15 cellular contexts compared by ENCODE assay signal in genomic region chr11:86124251-86125233, GRCh38. TPM values are rescaled to one million over a fixed set of nuclear protein-coding genes. Genes with fewer than 3 reads are reported as not detected.
DNase-seq lines count a peak whose midpoint lies in the region; ATAC-seq, FAIRE-seq and TF ChIP-seq lines count a peak whose summit lies in the region.
"Had no signal": no experiment of that assay in that cellular context is flagged by ENCODE, and none has a peak within 500 bp of the region (broad histone marks: within the 10 kb centered on the region; RNA-seq: fewer than 3 reads in every experiment).

No MANE protein-coding gene starts in this region.

- H3K4me1 ChIP-seq in trophoblast cell (ENCODE audit: control insufficient read depth in 1 of 2, insufficient read depth in 2 of 2, low read length in 2 of 2) (no peaks in the 10 kb centered on the region), endodermal cell (ENCODE audit: control insufficient read depth, insufficient read depth, low read length) (no peaks in the 10 kb centered on the region)

- H3K4me3 ChIP-seq in trophoblast cell (ENCODE audit: low read depth, low read length) (no peak overlapping the region), endodermal cell (ENCODE audit: low read length) (no peak overlapping the region)
- H3K4me3 ChIP-seq: transverse colon had no signal

- H3K4me2 ChIP-seq in trophoblast cell (ENCODE audit: low read length), result no peak overlapping the region

- H3K14ac ChIP-seq in trophoblast cell (ENCODE audit: low read length), result no peak overlapping the region

- H3K9ac ChIP-seq in trophoblast cell (ENCODE audit: low read length) (no peak overlapping the region), endodermal cell (ENCODE audit: extremely low read depth, low read length, poor library complexity, severe bottlenecking) (no peak overlapping the region)

- CTCF ChIA-PET in activated CD4-positive, alpha-beta T cell treated with anti-CD3 and anti-CD28 coated beads for 36 hours (lab: Charles Lee), result interaction anchor here (0.9 kb wide), 1 partner anchor 69 kb away, joined by 3 read pairs; no protein-coding TSS in a partner anchor

- no CpG with 5 or more reads among the region's 3 CpGs for WGBS in trophoblast cell (ENCODE audit: extremely low coverage, insufficient coverage, insufficient read length)
- WGBS in endodermal cell (ENCODE audit: insufficient coverage in 1 of 2, insufficient read length in 1 of 2), 2 experiments, result 88 to 92% methylated on average over 2 to 3 of the region's 3 CpGs

- H3K9me3 ChIP-seq in trophoblast cell (ENCODE audit: insufficient read depth, low read depth, low read length) (no peaks in the 10 kb centered on the region), endodermal cell (ENCODE audit: control insufficient read depth, low read length) (no peaks in the 10 kb centered on the region)
- H3K9me3 ChIP-seq: transverse colon had no signal

- no peak overlapping the region for H2AK5ac ChIP-seq in trophoblast cell (ENCODE audit: low read length)

- H3K23ac ChIP-seq in trophoblast cell (ENCODE audit: low read length), result no peak overlapping the region

- H3K4me1 Mint-ChIP-seq in activated CD4-positive, alpha-beta T cell treated with anti-CD3 and anti-CD28 coated beads for 36 hours, result peaks cover 17% of the 10 kb centered on the region
- peaks cover 17% of the 10 kb centered on the region for H3K4me1 Mint-ChIP-seq in endodermal cell

- no peak overlapping the region for H4K8ac ChIP-seq in trophoblast cell (ENCODE audit: low read depth, low read length)

- no peak overlapping the region for H3K4ac ChIP-seq in trophoblast cell (ENCODE audit: low read depth, low read length)

- H3K36me3 Mint-ChIP-seq in activated CD4-positive, alpha-beta T cell treated with anti-CD3 and anti-CD28 coated beads for 36 hours (ENCODE audit: low read depth), result no peaks in the 10 kb centered on the region
- no peaks in the 10 kb centered on the region for H3K36me3 Mint-ChIP-seq in endodermal cell (ENCODE audit: low read depth)
- H3K36me3 Mint-ChIP-seq: CD8-positive, alpha-beta memory T cell had no signal

- no peak overlapping the region for H3K4me3 Mint-ChIP-seq in activated CD4-positive, alpha-beta T cell treated with anti-CD3 and anti-CD28 coated beads for 36 hours
- no peak overlapping the region for H3K4me3 Mint-ChIP-seq in endodermal cell
- H3K4me3 Mint-ChIP-seq: CD8-positive, alpha-beta memory T cell had no signal

- H3K27ac ChIP-seq in trophoblast cell (ENCODE audit: low read depth, low read length) (no peak overlapping the region), endodermal cell (ENCODE audit: low read depth, low read length) (no peak overlapping the region)
- H3K27ac ChIP-seq: transverse colon had no signal

- no peak for DNase-seq in activated CD4-positive, alpha-beta T cell treated with anti-CD3 and anti-CD28 coated beads for 36 hours
- DNase-seq in activated CD4-positive, alpha-beta T cell treated with anti-CD3 and anti-CD28 coated beads, Interleukin-2, amount 50 U/mL, for 4 hours, result no peak
- DNase-seq in trophoblast cell (peak; percentile 64 to 93), endodermal cell (no peak), HTR-8/SVneo (ENCODE audit: insufficient read length, low spot score) (no peak), NCI-H774 (lab: John Stamatoyannopoulos, UW) (no peak)
- DNase-seq: 8988T; activated effector memory CD4-positive, alpha-beta T cell treated with anti-CD3 and anti-CD28 coated beads, Interleukin-2, amount 50 U/mL, for 16 hours; CD8-positive, alpha-beta memory T cell; GF-D8; glutamatergic neuron; KG1; transverse colon had no signal

- no peak for TF ChIP-seq CTCF in endodermal cell (conservative IDR thresholded peaks at IDR 0.05)

- no peak overlapping the region for H2AFZ ChIP-seq in trophoblast cell (ENCODE audit: insufficient read depth, low read length, poor library complexity)

- H4K12ac ChIP-seq in trophoblast cell (ENCODE audit: low read depth, low read length), result no peak overlapping the region

- H3K9me3 Mint-ChIP-seq in activated CD4-positive, alpha-beta T cell treated with anti-CD3 and anti-CD28 coated beads for 36 hours (ENCODE audit: low read depth), result no peaks in the 10 kb centered on the region
- no peaks in the 10 kb centered on the region for H3K9me3 Mint-ChIP-seq in endodermal cell
- H3K9me3 Mint-ChIP-seq: CD8-positive, alpha-beta memory T cell had no signal

- H3K36me3 ChIP-seq in trophoblast cell (ENCODE audit: control insufficient read depth in 1 of 2, insufficient read depth in 2 of 2, low read length in 2 of 2) (no peaks in the 10 kb centered on the region), endodermal cell (ENCODE audit: control insufficient read depth, insufficient read depth, low read length) (no peaks in the 10 kb centered on the region)
- H3K36me3 ChIP-seq: transverse colon had no signal

- POLR2A ChIA-PET in activated CD4-positive, alpha-beta T cell treated with anti-CD3 and anti-CD28 coated beads for 36 hours (lab: Charles Lee), result interaction anchor here (0.5 kb wide), 1 partner anchor 95 kb away, joined by 9 read pairs; no protein-coding TSS in a partner anchor

- FAIRE-seq in HTR-8/SVneo (lab: Jason Lieb, UNC), result no peak

- H3K79me2 ChIP-seq in trophoblast cell (ENCODE audit: control insufficient read depth, insufficient read depth, low read length, poor library complexity), result no peaks in the 10 kb centered on the region

- peaks cover 2% of the 10 kb centered on the region for H3K27me3 Mint-ChIP-seq in activated CD4-positive, alpha-beta T cell treated with anti-CD3 and anti-CD28 coated beads for 36 hours
- peaks cover 4% of the 10 kb centered on the region for H3K27me3 Mint-ChIP-seq in endodermal cell (ENCODE audit: insufficient read depth)

- no peak overlapping the region for H2BK12ac ChIP-seq in trophoblast cell (ENCODE audit: low read length)

- H2BK120ac ChIP-seq in trophoblast cell (ENCODE audit: insufficient read depth, low read length, poor library complexity), result no peak overlapping the region

- H3K18ac ChIP-seq in trophoblast cell (ENCODE audit: low read length), result no peak overlapping the region

- H2BK5ac ChIP-seq in trophoblast cell (ENCODE audit: low read depth, low read length, poor library complexity), result no peak overlapping the region

- H3K79me1 ChIP-seq in trophoblast cell (ENCODE audit: low read length), result no peaks in the 10 kb centered on the region

- H3K27ac Mint-ChIP-seq in activated CD4-positive, alpha-beta T cell treated with anti-CD3 and anti-CD28 coated beads for 36 hours, result peak overlapping the region; percentile 35
- H3K27ac Mint-ChIP-seq in endodermal cell, result no peak overlapping the region
- H3K27ac Mint-ChIP-seq: CD8-positive, alpha-beta memory T cell had no signal

- peak; percentile 96 for ATAC-seq in activated CD4-positive, alpha-beta T cell treated with anti-CD3 and anti-CD28 coated beads for 36 hours
- ATAC-seq in GM21619 (IDR thresholded peaks at IDR 0.05; ENCODE audit: unreplicated experiment), result peak; percentile 58
- ATAC-seq in HG03354 (IDR thresholded peaks at IDR 0.05; ENCODE audit: poor library complexity, severe bottlenecking, unreplicated experiment), result peak; percentile 54

- H3K27me3 ChIP-seq in trophoblast cell (ENCODE audit: insufficient read depth, low read length), result no peaks in the 10 kb centered on the region
- H3K27me3 ChIP-seq in endodermal cell (ENCODE audit: control insufficient read depth, insufficient read depth, low read length, poor library complexity, severe bottlenecking), result no peaks in the 10 kb centered on the region

- no peak overlapping the region for H4K91ac ChIP-seq in trophoblast cell (ENCODE audit: low read depth, low read length)

- intact Hi-C loops in activated CD4-positive, alpha-beta T cell treated with anti-CD3 and anti-CD28 coated beads for 36 hours (cut with DNase I, micrococcal nuclease), result no loop called here

RNA-seq across cellular contexts. Expression of gene PICALM, which starts 55.7 kb away (rescaled TPM):
- total RNA-seq in activated CD4-positive, alpha-beta T cell treated with anti-CD3 and anti-CD28 coated beads for 36 hours, result 10 to 100 TPM; 63.8 to 88.3 TPM
- polyA plus RNA-seq in trophoblast cell (2013), result 195 and 196 TPM in 2 replicates
- 100 to 1,000 TPM; 120 to 129 TPM for total RNA-seq in endodermal cell
- polyA plus RNA-seq in endodermal cell (2013, experiment 1 of 2), result 126 TPM
- 130 TPM for polyA plus RNA-seq in endodermal cell (2013, experiment 2 of 2)

Comparison
In these comparisons a context has a peak if more than half of its experiments do, and no peak if none do; other contexts are left out.
1. DNase-seq: peak in trophoblast cell (2 of 2); none in activated CD4-positive, alpha-beta T cell treated with anti-CD3 and anti-CD28 coated beads for 36 hours (single experiment), activated CD4-positive, alpha-beta T cell treated with anti-CD3 and anti-CD28 coated beads, Interleukin-2, amount 50 U/mL, for 4 hours (0 of 2), endodermal cell (single experiment), HTR-8/SVneo (single experiment) and NCI-H774 (single experiment).
2. Peak in every context shown above with its lines, with median percentiles within 50 percentile points of each other: ATAC-seq.